Comparison of ENCODE assay signal across 16 cellular contexts in genomic region chr1:47534417-47534816, GRCh38.
DNase-seq lines count a peak whose midpoint lies in the region; ATAC-seq and TF ChIP-seq lines count a peak whose summit lies in the region.
"Had no signal": no experiment of that assay in that cellular context is flagged by ENCODE, and none has a peak within 500 bp of the region (broad histone marks: within the 10 kb centered on the region; RNA-seq: fewer than 3 reads in every experiment).

No MANE protein-coding gene starts in this region.

- ATAC-seq in activated T-helper 17 cell treated with anti-CD3 and anti-CD28 coated beads, Interleukin-2, amount 50 U/mL, for 72 hours (replicated peaks): no peak
- ATAC-seq in heart right ventricle: peak in 5 of 8 donors; percentile 6 to 44 (median 12)
- ATAC-seq: activated CD8-positive, alpha-beta memory T cell treated with anti-CD3 and anti-CD28 coated beads, Interleukin-2, amount 10 ng/mL, durations not matched to agents 7 days and 5 days had no signal

- intact Hi-C loops in heart right ventricle (cut with DNase I): loop anchor here in 4 of 10 donors (5.0 to 10.0 kb wide), 5 partner anchors 43 to 173 kb away; no protein-coding TSS in a partner anchor

- TF ChIP-seq CTCF in heart right ventricle (IDR thresholded peaks at IDR 0.05): no peak
- no peak for TF ChIP-seq CTCF in osteocyte (IDR thresholded peaks at IDR 0.05)

- no peaks in the 10 kb centered on the region for H3K36me3 ChIP-seq in heart right ventricle
- H3K36me3 ChIP-seq: gastrocnemius medialis had no signal

- peaks cover 0 to 8% (median 4%) of the 10 kb centered on the region in 11 donors for H3K9me3 ChIP-seq in heart right ventricle

- peaks cover 0 to 37% (median 0%) of the 10 kb centered on the region in 7 donors for H3K27me3 ChIP-seq in heart right ventricle

- peak overlapping the region; percentile 10 for H3K4me3 Mint-ChIP-seq in activated T-helper 17 cell treated with anti-CD3 and anti-CD28 coated beads, Interleukin-2, amount 50 U/mL, for 72 hours
- H3K4me3 Mint-ChIP-seq in osteocyte (ENCODE audit: unreplicated experiment) (peak overlapping the region; percentile 48), immature natural killer cell (peak overlapping the region in 2 of 5 donors; percentile 14 to 46)
- H3K4me3 Mint-ChIP-seq: activated B cell treated with CpG ODN at 0.5 μM for 24 hours; activated CD8-positive, alpha-beta memory T cell treated with anti-CD3 and anti-CD28 coated beads, Interleukin-2, amount 10 ng/mL, durations not matched to agents 7 days and 5 days; activated naive CD8-positive, alpha-beta T cell treated with anti-CD3 and anti-CD28 coated beads for 36 hours had no signal

- H3K9me3 Mint-ChIP-seq in activated T-helper 17 cell treated with anti-CD3 and anti-CD28 coated beads, Interleukin-2, amount 50 U/mL, for 72 hours: no peaks in the 10 kb centered on the region
- H3K9me3 Mint-ChIP-seq in osteocyte (ENCODE audit: unreplicated experiment) (no peaks in the 10 kb centered on the region), immature natural killer cell (peaks cover 0 to 5% (median 5%) of the 10 kb centered on the region in 6 donors)

- 59 to 68% methylated on average over 5 of the region's 5 CpGs for whole genome bisulfite sequencing in heart right ventricle, 2 donors

- DNase-seq in GM04504 (ENCODE audit: low read depth) (peak; percentile 10), heart right ventricle (peak in 1 of 2 donors; percentile 25), osteocyte (ENCODE audit: extremely low spot score, unreplicated experiment) (no peak), iPS-NIHi7 (ENCODE audit: extremely low spot score) (no peak), immature natural killer cell (no peak), HT-29 (ENCODE audit: low spot score) (no peak), NCI-H774 (lab: John Stamatoyannopoulos, UW) (no peak)
- DNase-seq: activated B cell treated with CpG ODN at 0.5 μM for 24 hours; activated CD8-positive, alpha-beta memory T cell treated with anti-CD3 and anti-CD28 coated beads, Interleukin-2, amount 10 ng/mL, durations not matched to agents 7 days and 5 days; activated naive CD8-positive, alpha-beta T cell treated with anti-CD3 and anti-CD28 coated beads for 36 hours; COR-L47; gastrocnemius medialis; Karpas-422; kidney glomerular epithelial cell; NCI-H2029 treated with DMSO at 0.1 percent for 48 hours had no signal

- peaks cover 5% of the 10 kb centered on the region for H3K4me1 Mint-ChIP-seq in activated T-helper 17 cell treated with anti-CD3 and anti-CD28 coated beads, Interleukin-2, amount 50 U/mL, for 72 hours
- H3K4me1 Mint-ChIP-seq in osteocyte (ENCODE audit: unreplicated experiment): peaks cover 21% of the 10 kb centered on the region
- peaks cover 14 to 16% of the 10 kb centered on the region in 2 donors for H3K4me1 Mint-ChIP-seq in immature natural killer cell
- H3K4me1 Mint-ChIP-seq: activated CD8-positive, alpha-beta memory T cell treated with anti-CD3 and anti-CD28 coated beads, Interleukin-2, amount 10 ng/mL, durations not matched to agents 7 days and 5 days had no signal

- H3K4me3 ChIP-seq in heart right ventricle: no peak overlapping the region

- peaks cover 4 to 36% (median 18%) of the 10 kb centered on the region in 9 donors for H3K4me1 ChIP-seq in heart right ventricle

- no peak overlapping the region for H3K27ac Mint-ChIP-seq in activated T-helper 17 cell treated with anti-CD3 and anti-CD28 coated beads, Interleukin-2, amount 50 U/mL, for 72 hours
- H3K27ac Mint-ChIP-seq in osteocyte (ENCODE audit: unreplicated experiment) (no peak overlapping the region), immature natural killer cell (peak overlapping the region in 1 of 6 donors; percentile 9)
- H3K27ac Mint-ChIP-seq: activated B cell treated with CpG ODN at 0.5 μM for 24 hours; activated CD8-positive, alpha-beta memory T cell treated with anti-CD3 and anti-CD28 coated beads, Interleukin-2, amount 10 ng/mL, durations not matched to agents 7 days and 5 days; activated naive CD8-positive, alpha-beta T cell treated with anti-CD3 and anti-CD28 coated beads for 36 hours had no signal

- peaks cover 56% of the 10 kb centered on the region for H3K27me3 Mint-ChIP-seq in activated T-helper 17 cell treated with anti-CD3 and anti-CD28 coated beads, Interleukin-2, amount 50 U/mL, for 72 hours
- H3K27me3 Mint-ChIP-seq in osteocyte (ENCODE audit: unreplicated experiment) (peaks cover 38% of the 10 kb centered on the region), immature natural killer cell (ENCODE audit: low read depth in 3 of 3) (peaks cover 2 to 10% (median 4%) of the 10 kb centered on the region in 3 donors)

- no peaks in the 10 kb centered on the region for H3K36me3 Mint-ChIP-seq in activated T-helper 17 cell treated with anti-CD3 and anti-CD28 coated beads, Interleukin-2, amount 50 U/mL, for 72 hours (ENCODE audit: low read depth)
- H3K36me3 Mint-ChIP-seq in osteocyte (ENCODE audit: unreplicated experiment) (no peaks in the 10 kb centered on the region), immature natural killer cell (peaks cover 0 to 3% (median 0%) of the 10 kb centered on the region in 3 donors)
- H3K36me3 Mint-ChIP-seq: activated CD8-positive, alpha-beta memory T cell treated with anti-CD3 and anti-CD28 coated beads, Interleukin-2, amount 10 ng/mL, durations not matched to agents 7 days and 5 days; activated naive CD8-positive, alpha-beta T cell treated with anti-CD3 and anti-CD28 coated beads for 36 hours had no signal

- H3K27ac ChIP-seq in heart right ventricle: peak overlapping the region in 2 of 10 donors; percentile 7 to 59
- H3K27ac ChIP-seq: gastrocnemius medialis had no signal
